ENCODE assay signal across 1 cellular context in the genomic region with DNA sequence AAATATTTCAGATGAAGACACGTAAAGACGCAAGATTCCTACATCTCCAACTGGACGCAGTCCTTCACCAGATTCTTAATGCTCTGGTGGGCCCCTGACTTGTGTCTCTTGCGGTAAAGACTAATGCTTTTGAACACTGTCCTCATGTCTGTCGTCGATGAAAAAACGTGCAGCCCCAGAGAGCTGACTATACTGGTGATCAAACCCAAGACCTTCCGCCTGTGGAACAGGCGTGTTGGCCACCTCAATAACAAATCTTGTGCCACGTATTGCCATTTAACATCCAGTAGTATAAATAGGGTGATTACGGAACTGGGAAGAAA.
TF ChIP-seq lines count a peak whose summit lies in the region.

No MANE protein-coding gene starts in this region.

TF ChIP-seq in HepG2, 621 proteins besides CTCF, POLR2A, EP300 and RAD21 (continues in another document):
- TF ChIP-seq MBD4 (IDR thresholded peaks at IDR 0.05; ENCODE audit: borderline replicate concordance, low read length) (no peak), BRCA1 (CRISPR knock-in tag; IDR thresholded peaks at IDR 0.05) (no peak), ZNF564 (CRISPR knock-in tag; IDR thresholded peaks at IDR 0.05) (no peak), ZNF724P (CRISPR knock-in tag; IDR thresholded peaks at IDR 0.05; ENCODE audit: borderline replicate concordance) (no peak), ZNF777 (CRISPR knock-in tag; IDR thresholded peaks at IDR 0.05) (no peak; the same call in 1 of the 2 replicates), SAP130 (CRISPR knock-in tag; IDR thresholded peaks at IDR 0.05; ENCODE audit: low read depth) (no peak), ZMYM4 (CRISPR knock-in tag; IDR thresholded peaks at IDR 0.05) (no peak), PHF21A (CRISPR knock-in tag; IDR thresholded peaks at IDR 0.05) (no peak), ARNT (IDR thresholded peaks at IDR 0.05) (no peak), ZBTB46 (CRISPR knock-in tag; IDR thresholded peaks at IDR 0.05; ENCODE audit: borderline replicate concordance) (no peak), ZNF260 (CRISPR knock-in tag; IDR thresholded peaks at IDR 0.05; ENCODE audit: borderline replicate concordance, low read depth) (no peak), PRPF4 (IDR thresholded peaks at IDR 0.05; ENCODE audit: low read depth, low read length, poor library complexity, severe bottlenecking) (no peak), IKZF4 (CRISPR knock-in tag; IDR thresholded peaks at IDR 0.05; ENCODE audit: borderline replicate concordance, low read depth, not compliant biosample characterization) (no peak), ZBED4 (CRISPR knock-in tag; IDR thresholded peaks at IDR 0.05; ENCODE audit: borderline replicate concordance) (no peak), ZNF782 (CRISPR knock-in tag; IDR thresholded peaks at IDR 0.05; ENCODE audit: borderline replicate concordance) (no peak), KDM1A (CRISPR knock-in tag; IDR thresholded peaks at IDR 0.05) (no peak), ZNF331 (CRISPR knock-in tag; IDR thresholded peaks at IDR 0.05) (no peak), MED1 (CRISPR knock-in tag; IDR thresholded peaks at IDR 0.05) (no peak), PPARG (CRISPR knock-in tag; conservative IDR thresholded peaks at IDR 0.05) (no peak), ZNF7 (CRISPR knock-in tag; IDR thresholded peaks at IDR 0.05) (no peak), SRSF1 (optimal IDR thresholded peaks at IDR 0.05; ENCODE audit: low read depth, low read length) (no peak), YEATS4 (CRISPR knock-in tag; IDR thresholded peaks at IDR 0.05; ENCODE audit: borderline replicate concordance) (0 out of 2 replicates have a peak, but pooled peaks have one; percentile 1), KDM2A (CRISPR knock-in tag; IDR thresholded peaks at IDR 0.05; ENCODE audit: borderline replicate concordance, low read depth) (no peak), ZNF775 (CRISPR knock-in tag; IDR thresholded peaks at IDR 0.05; ENCODE audit: borderline replicate concordance) (no peak), RORA (CRISPR knock-in tag; IDR thresholded peaks at IDR 0.05) (no peak), SATB2 (CRISPR knock-in tag; IDR thresholded peaks at IDR 0.05) (no peak), ZSCAN29 (CRISPR knock-in tag; conservative IDR thresholded peaks at IDR 0.05) (no peak), HNF4G (IDR thresholded peaks at IDR 0.05; ENCODE audit: borderline replicate concordance, low read depth, low read length) (no peak), HNF4G (CRISPR knock-in tag; IDR thresholded peaks at IDR 0.05; ENCODE audit: borderline replicate concordance, low read depth) (no peak), NKX3-1 (CRISPR knock-in tag; IDR thresholded peaks at IDR 0.05) (no peak), TP53 (CRISPR knock-in tag; conservative IDR thresholded peaks at IDR 0.05) (no peak), ZBTB20 (CRISPR knock-in tag; IDR thresholded peaks at IDR 0.05; ENCODE audit: borderline replicate concordance, low read depth) (0 out of 2 replicates have a peak, but pooled peaks have one; percentile 12), ZNF232 (CRISPR knock-in tag; IDR thresholded peaks at IDR 0.05; ENCODE audit: borderline replicate concordance) (no peak), ZNF292 (CRISPR knock-in tag; IDR thresholded peaks at IDR 0.05; ENCODE audit: borderline replicate concordance, low read depth) (no peak), ZNF430 (CRISPR knock-in tag; IDR thresholded peaks at IDR 0.05) (0 out of 2 replicates have a peak, but pooled peaks have one; percentile 40), ZNF629 (CRISPR knock-in tag; conservative IDR thresholded peaks at IDR 0.05) (no peak), ZFX (CRISPR knock-in tag; IDR thresholded peaks at IDR 0.05; ENCODE audit: low read depth) (0 out of 2 replicates have a peak, but pooled peaks have one; percentile 0), ZFP36 (IDR thresholded peaks at IDR 0.05; ENCODE audit: borderline replicate concordance, low read depth, low read length, partially characterized antibody) (no peak), ZSCAN30 (CRISPR knock-in tag; IDR thresholded peaks at IDR 0.05) (0 out of 2 replicates have a peak, but pooled peaks have one; percentile 26), KMT2B (CRISPR knock-in tag; IDR thresholded peaks at IDR 0.05) (no peak)
- TF ChIP-seq, protein P1, sequence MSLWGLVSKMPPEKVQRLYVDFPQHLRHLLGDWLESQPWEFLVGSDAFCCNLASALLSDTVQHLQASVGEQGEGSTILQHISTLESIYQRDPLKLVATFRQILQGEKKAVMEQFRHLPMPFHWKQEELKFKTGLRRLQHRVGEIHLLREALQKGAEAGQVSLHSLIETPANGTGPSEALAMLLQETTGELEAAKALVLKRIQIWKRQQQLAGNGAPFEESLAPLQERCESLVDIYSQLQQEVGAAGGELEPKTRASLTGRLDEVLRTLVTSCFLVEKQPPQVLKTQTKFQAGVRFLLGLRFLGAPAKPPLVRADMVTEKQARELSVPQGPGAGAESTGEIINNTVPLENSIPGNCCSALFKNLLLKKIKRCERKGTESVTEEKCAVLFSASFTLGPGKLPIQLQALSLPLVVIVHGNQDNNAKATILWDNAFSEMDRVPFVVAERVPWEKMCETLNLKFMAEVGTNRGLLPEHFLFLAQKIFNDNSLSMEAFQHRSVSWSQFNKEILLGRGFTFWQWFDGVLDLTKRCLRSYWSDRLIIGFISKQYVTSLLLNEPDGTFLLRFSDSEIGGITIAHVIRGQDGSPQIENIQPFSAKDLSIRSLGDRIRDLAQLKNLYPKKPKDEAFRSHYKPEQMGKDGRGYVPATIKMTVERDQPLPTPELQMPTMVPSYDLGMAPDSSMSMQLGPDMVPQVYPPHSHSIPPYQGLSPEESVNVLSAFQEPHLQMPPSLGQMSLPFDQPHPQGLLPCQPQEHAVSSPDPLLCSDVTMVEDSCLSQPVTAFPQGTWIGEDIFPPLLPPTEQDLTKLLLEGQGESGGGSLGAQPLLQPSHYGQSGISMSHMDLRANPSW (CRISPR knock-in tag; IDR thresholded peaks at IDR 0.05; ENCODE audit: borderline replicate concordance): 0 out of 2 replicates have a peak, but pooled peaks have one; percentile 29
- TF ChIP-seq, protein P2, sequence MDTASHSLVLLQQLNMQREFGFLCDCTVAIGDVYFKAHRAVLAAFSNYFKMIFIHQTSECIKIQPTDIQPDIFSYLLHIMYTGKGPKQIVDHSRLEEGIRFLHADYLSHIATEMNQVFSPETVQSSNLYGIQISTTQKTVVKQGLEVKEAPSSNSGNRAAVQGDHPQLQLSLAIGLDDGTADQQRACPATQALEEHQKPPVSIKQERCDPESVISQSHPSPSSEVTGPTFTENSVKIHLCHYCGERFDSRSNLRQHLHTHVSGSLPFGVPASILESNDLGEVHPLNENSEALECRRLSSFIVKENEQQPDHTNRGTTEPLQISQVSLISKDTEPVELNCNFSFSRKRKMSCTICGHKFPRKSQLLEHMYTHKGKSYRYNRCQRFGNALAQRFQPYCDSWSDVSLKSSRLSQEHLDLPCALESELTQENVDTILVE (CRISPR knock-in tag; IDR thresholded peaks at IDR 0.05): peak; percentile 13; the same call in 1 of the 2 replicates
- TF ChIP-seq, protein P3, sequence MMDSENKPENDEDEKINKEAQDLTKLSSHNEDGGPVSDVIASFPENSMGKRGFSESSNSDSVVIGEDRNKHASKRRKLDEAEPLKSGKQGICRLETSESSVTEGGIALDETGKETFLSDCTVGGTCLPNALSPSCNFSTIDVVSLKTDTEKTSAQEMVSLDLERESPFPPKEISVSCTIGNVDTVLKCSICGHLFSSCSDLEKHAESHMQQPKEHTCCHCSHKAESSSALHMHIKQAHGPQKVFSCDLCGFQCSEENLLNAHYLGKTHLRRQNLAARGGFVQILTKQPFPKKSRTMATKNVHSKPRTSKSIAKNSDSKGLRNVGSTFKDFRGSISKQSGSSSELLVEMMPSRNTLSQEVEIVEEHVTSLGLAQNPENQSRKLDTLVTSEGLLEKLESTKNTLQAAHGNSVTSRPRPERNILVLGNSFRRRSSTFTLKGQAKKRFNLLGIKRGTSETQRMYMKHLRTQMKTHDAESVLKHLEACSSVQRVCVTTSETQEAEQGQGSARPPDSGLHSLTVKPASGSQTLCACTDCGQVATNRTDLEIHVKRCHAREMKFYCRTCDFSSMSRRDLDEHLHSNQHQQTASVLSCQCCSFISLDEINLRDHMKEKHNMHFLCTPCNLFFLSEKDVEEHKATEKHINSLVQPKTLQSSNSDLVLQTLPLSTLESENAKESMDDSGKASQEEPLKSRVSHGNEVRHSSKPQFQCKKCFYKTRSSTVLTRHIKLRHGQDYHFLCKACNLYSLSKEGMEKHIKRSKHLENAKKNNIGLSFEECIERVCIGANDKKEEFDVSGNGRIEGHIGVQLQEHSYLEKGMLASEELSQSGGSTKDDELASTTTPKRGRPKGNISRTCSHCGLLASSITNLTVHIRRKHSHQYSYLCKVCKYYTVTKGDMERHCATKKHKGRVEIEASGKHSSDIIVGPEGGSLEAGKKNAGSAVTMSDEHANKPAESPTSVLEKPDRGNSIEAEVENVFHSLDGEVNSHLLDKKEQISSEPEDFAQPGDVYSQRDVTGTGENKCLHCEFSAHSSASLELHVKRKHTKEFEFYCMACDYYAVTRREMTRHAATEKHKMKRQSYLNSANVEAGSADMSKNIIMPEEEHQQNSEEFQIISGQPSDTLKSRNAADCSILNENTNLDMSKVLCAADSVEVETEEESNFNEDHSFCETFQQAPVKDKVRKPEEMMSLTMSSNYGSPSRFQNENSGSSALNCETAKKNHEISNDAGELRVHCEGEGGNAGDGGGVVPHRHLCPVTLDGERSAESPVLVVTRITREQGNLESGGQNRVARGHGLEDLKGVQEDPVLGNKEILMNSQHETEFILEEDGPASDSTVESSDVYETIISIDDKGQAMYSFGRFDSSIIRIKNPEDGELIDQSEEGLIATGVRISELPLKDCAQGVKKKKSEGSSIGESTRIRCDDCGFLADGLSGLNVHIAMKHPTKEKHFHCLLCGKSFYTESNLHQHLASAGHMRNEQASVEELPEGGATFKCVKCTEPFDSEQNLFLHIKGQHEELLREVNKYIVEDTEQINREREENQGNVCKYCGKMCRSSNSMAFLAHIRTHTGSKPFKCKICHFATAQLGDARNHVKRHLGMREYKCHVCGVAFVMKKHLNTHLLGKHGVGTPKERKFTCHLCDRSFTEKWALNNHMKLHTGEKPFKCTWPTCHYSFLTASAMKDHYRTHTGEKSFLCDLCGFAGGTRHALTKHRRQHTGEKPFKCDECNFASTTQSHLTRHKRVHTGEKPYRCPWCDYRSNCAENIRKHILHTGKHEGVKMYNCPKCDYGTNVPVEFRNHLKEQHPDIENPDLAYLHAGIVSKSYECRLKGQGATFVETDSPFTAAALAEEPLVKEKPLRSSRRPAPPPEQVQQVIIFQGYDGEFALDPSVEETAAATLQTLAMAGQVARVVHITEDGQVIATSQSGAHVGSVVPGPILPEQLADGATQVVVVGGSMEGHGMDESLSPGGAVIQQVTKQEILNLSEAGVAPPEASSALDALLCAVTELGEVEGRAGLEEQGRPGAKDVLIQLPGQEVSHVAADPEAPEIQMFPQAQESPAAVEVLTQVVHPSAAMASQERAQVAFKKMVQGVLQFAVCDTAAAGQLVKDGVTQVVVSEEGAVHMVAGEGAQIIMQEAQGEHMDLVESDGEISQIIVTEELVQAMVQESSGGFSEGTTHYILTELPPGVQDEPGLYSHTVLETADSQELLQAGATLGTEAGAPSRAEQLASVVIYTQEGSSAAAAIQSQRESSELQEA (CRISPR knock-in tag; IDR thresholded peaks at IDR 0.05; ENCODE audit: not compliant biosample characterization): no peak
- TF ChIP-seq, protein P4, sequence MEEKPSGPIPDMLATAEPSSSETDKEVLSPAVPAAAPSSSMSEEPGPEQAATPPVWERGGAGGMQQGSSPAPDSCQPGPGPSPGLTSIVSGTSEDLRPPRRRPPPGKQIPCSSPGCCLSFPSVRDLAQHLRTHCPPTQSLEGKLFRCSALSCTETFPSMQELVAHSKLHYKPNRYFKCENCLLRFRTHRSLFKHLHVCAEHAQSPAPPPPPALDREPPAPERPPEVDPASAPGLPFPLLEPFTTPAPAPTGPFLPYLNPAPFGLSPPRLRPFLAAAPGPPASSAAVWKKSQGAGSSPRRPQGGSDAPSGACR (CRISPR knock-in tag; IDR thresholded peaks at IDR 0.05): no peak
